In genomic region chr2:219494952-219495530, GRCh38 we compare ENCODE assay signal across 13 cellular contexts. TPM values are rescaled to one million over a fixed set of nuclear protein-coding genes. Genes with fewer than 3 reads are reported as not detected.
DNase-seq lines count a peak whose midpoint lies in the region; ATAC-seq and TF ChIP-seq lines count a peak whose summit lies in the region.
"Had no signal": no experiment of that assay in that cellular context is flagged by ENCODE, and none has a peak within 500 bp of the region (broad histone marks: within the 10 kb centered on the region; RNA-seq: fewer than 3 reads in every experiment).

No MANE protein-coding gene starts in this region.

- H3F3A ChIP-seq in Loucy (ENCODE audit: low read depth) = no peaks in the 10 kb centered on the region
- no peaks in the 10 kb centered on the region for H3F3A ChIP-seq in PC-3 (ENCODE audit: low read length, unreplicated experiment)

- H3K9ac ChIP-seq in Loucy (ENCODE audit: low read depth, low read length, poor library complexity, severe bottlenecking) (no peak overlapping the region), PC-3 (ENCODE audit: low read length) (no peak overlapping the region)

- H3K4me3 ChIP-seq in Loucy (ENCODE audit: low read length, poor library complexity, severe bottlenecking) = no peak overlapping the region
- no peak overlapping the region for H3K4me3 ChIP-seq in stomach
- H3K4me3 ChIP-seq in PC-3 (ENCODE audit: low read length) = no peak overlapping the region
- H3K4me3 ChIP-seq: GM12878, lung had no signal

- peak; percentile 14 for TF ChIP-seq CTCF in GM13977 (IDR thresholded peaks at IDR 0.05; ENCODE audit: extremely low read depth, insufficient read depth, missing control alignments)
- TF ChIP-seq CTCF in Loucy (conservative IDR thresholded peaks at IDR 0.05; ENCODE audit: low read length) = no peak
- peak; percentile 87 for TF ChIP-seq CTCF in glutamatergic neuron (IDR thresholded peaks at IDR 0.05; ENCODE audit: partially characterized antibody, unreplicated experiment)
- no peak for TF ChIP-seq CTCF in stomach (IDR thresholded peaks at IDR 0.05)
- TF ChIP-seq CTCF in PC-3 (conservative IDR thresholded peaks at IDR 0.05; ENCODE audit: low read depth, low read length) = no peak

- H2AFZ ChIP-seq in Loucy (ENCODE audit: low read length) = peak overlapping the region; percentile 44; the same call in 1 of the 2 replicates
- H2AFZ ChIP-seq in PC-3 (ENCODE audit: low read length) = no peak overlapping the region

- H3K4me2 ChIP-seq in Loucy (ENCODE audit: low read depth, low read length, poor library complexity, severe bottlenecking) (peak overlapping the region; percentile 42), PC-3 (ENCODE audit: low read length) (no peak overlapping the region)

- peak overlapping the region; percentile 21 for H3K4me3 Mint-ChIP-seq in glutamatergic neuron (ENCODE audit: unreplicated experiment)
- H3K4me3 Mint-ChIP-seq: central memory CD8-positive, alpha-beta T cell had no signal

- no peaks in the 10 kb centered on the region for H4K20me1 ChIP-seq in Loucy (ENCODE audit: insufficient read depth, low read length, poor library complexity, severe bottlenecking)
- no peaks in the 10 kb centered on the region for H4K20me1 ChIP-seq in PC-3 (ENCODE audit: low read length)

- BruUV-seq in PC-3 (replicated peaks; lab: Mats Ljungman, UMichigan) = no TSS peak

- DNase-seq in GM13977 (ENCODE audit: low spot score) (no peak), glutamatergic neuron (no peak), stomach (no peak), PC-3 (no peak), Ammon's horn (ENCODE audit: low spot score) (no peak), kidney glomerular epithelial cell (lab: John Stamatoyannopoulos, UW) (no peak)
- DNase-seq: DMS79 had no signal

- peaks cover 24% of the 10 kb centered on the region for H3K4me1 Mint-ChIP-seq in glutamatergic neuron (ENCODE audit: low read depth, unreplicated experiment)

- CTCF ChIA-PET in PC-3 (lab: Charles Lee) = interaction anchor here (0.8 to 2.4 kb wide), 4 partner anchors 11 to 35 kb away, joined by 3 to 47 read pairs (median 10); no protein-coding TSS in a partner anchor

- in situ Hi-C loops in GM13977 (cut with MboI; ENCODE audit: low pct_unique_long_range_greater_than_20kb, low sequenced_read_pairs, unreplicated experiment) = no loop called here

- no peak for TF ChIP-seq POLR2A in stomach (IDR thresholded peaks at IDR 0.05)

- H3K27me3 Mint-ChIP-seq in glutamatergic neuron (ENCODE audit: unreplicated experiment) = peaks cover 23% of the 10 kb centered on the region

- H3K4me1 ChIP-seq in Loucy (ENCODE audit: insufficient read depth, low read length, poor library complexity, severe bottlenecking) = peaks cover 23% of the 10 kb centered on the region
- H3K4me1 ChIP-seq in stomach = peaks cover 21 to 47% (median 40%) of the 10 kb centered on the region in 4 donors
- peaks cover 17% of the 10 kb centered on the region for H3K4me1 ChIP-seq in PC-3 (ENCODE audit: insufficient read depth, low read length)
- H3K4me1 ChIP-seq: foreskin keratinocyte had no signal

- H3K79me2 ChIP-seq in Loucy (ENCODE audit: insufficient read depth, low read length) (peaks cover 10% of the 10 kb centered on the region; the same call in 1 of the 2 replicates), PC-3 (ENCODE audit: low read length) (peaks cover 12% of the 10 kb centered on the region)

- no peaks in the 10 kb centered on the region for H3K36me3 Mint-ChIP-seq in glutamatergic neuron (ENCODE audit: unreplicated experiment)

- intact Hi-C loops in stomach (cut with DNase I; ENCODE audit: low total_unique reads) (loop anchor here (5.0 kb wide), 1 partner anchor 37 kb away; no protein-coding TSS in a partner anchor), PC-3 (cut with micrococcal nuclease) (loop anchor here (1.0 to 5.0 kb wide), 2 partner anchors 35 to 108 kb away; partner anchors contain the start of gene DNPEP)

- H3K9me2 ChIP-seq in Loucy (replicated peaks; ENCODE audit: low read depth, low read length) = no peaks in the 10 kb centered on the region
- no peaks in the 10 kb centered on the region for H3K9me2 ChIP-seq in PC-3 (replicated peaks; ENCODE audit: low read length)

- peak overlapping the region in 3 of 5 donors; percentile 98 to 99 (median 98) for H3K27ac ChIP-seq in stomach
- H3K27ac ChIP-seq in PC-3 (ENCODE audit: low read length) = no peak overlapping the region
- H3K27ac ChIP-seq: foreskin keratinocyte had no signal

- POLR2A ChIA-PET in PC-3 (lab: Charles Lee; ENCODE audit: unreplicated experiment) = interaction anchor here (0.6 to 0.7 kb wide), 2 partner anchors 35 to 501 kb away, joined by 3 to 4 read pairs; no protein-coding TSS in a partner anchor

- no peak for ATAC-seq in PC-3

- TF ChIP-seq EP300 in stomach (IDR thresholded peaks at IDR 0.05) = no peak

- WGBS in stomach, 5 donors = 18 to 24% (median 23%) methylated on average over 10 of the region's 10 CpGs

- H3K9me3 ChIP-seq in Loucy (ENCODE audit: insufficient read depth, low read depth, low read length) = no peaks in the 10 kb centered on the region
- no peaks in the 10 kb centered on the region for H3K9me3 ChIP-seq in stomach
- H3K9me3 ChIP-seq in PC-3 (ENCODE audit: low read length) = no peaks in the 10 kb centered on the region

- no peak overlapping the region for H3K27ac Mint-ChIP-seq in glutamatergic neuron (ENCODE audit: unreplicated experiment)

- peaks cover 11% of the 10 kb centered on the region for H3K9me3 Mint-ChIP-seq in glutamatergic neuron (ENCODE audit: unreplicated experiment)
- H3K9me3 Mint-ChIP-seq: central memory CD8-positive, alpha-beta T cell had no signal

- H3K36me3 ChIP-seq in Loucy (ENCODE audit: insufficient read depth, low read length) = no peaks in the 10 kb centered on the region
- H3K36me3 ChIP-seq in stomach = peaks cover 0 to 17% (median 5%) of the 10 kb centered on the region in 4 donors
- no peaks in the 10 kb centered on the region for H3K36me3 ChIP-seq in PC-3 (ENCODE audit: low read depth, low read length)

- H3K27me3 ChIP-seq in Loucy (ENCODE audit: insufficient read depth, low read length, poor library complexity, severe bottlenecking) = no peaks in the 10 kb centered on the region
- peaks cover 0 to 60% (median 28%) of the 10 kb centered on the region in 3 donors for H3K27me3 ChIP-seq in stomach
- no peaks in the 10 kb centered on the region for H3K27me3 ChIP-seq in PC-3 (ENCODE audit: low read length)

RNA-seq across cellular contexts. Expression of gene GMPPA, which starts 3.6 kb away (rescaled TPM):
- total RNA-seq in glutamatergic neuron (ENCODE audit: unreplicated experiment) (23.2 TPM), stomach (100 to 1,000 TPM in 1 of 5 donors, 10 to 100 TPM in 4; 16.5 to 185 (median 24.2) TPM), PC-3 (2014; rRNA removed) (78.1 and 85.7 TPM in 2 replicates)
- polyA plus RNA-seq in stomach = 10 to 100 TPM; 29.9 to 84.8 (median 58.2) TPM

RNA-seq across cellular contexts. Expression of gene ASIC4, which starts 19.2 kb away (rescaled TPM):
- total RNA-seq in glutamatergic neuron (ENCODE audit: unreplicated experiment) = 5.4 TPM
- 10 to 100 TPM in 1 of 5 donors, 1 to 10 TPM in 1, not detected in 3; 2.0 to 11.0 TPM for total RNA-seq in stomach
- not detected for polyA plus RNA-seq in stomach
- 0.11 TPM in 1 of 2 replicates, not detected in the other for total RNA-seq in PC-3 (2014; rRNA removed)
- total RNA-seq: epithelial cell of proximal tubule, foreskin keratinocyte, GM12878 had no signal
- polyA plus RNA-seq: foreskin keratinocyte had no signal

RNA-seq across cellular contexts. Expression of gene CHPF, which starts 48.6 kb away (rescaled TPM):
- total RNA-seq in glutamatergic neuron (ENCODE audit: unreplicated experiment) (31.1 TPM), stomach (100 to 1,000 TPM in 1 of 5 donors, 10 to 100 TPM in 4; 28.0 to 119 (median 83.4) TPM), PC-3 (2014; rRNA removed) (139 and 210 TPM in 2 replicates)
- polyA plus RNA-seq in stomach = 10 to 100 TPM; 10.8 to 32.9 (median 27.2) TPM

RNA-seq across cellular contexts. Expression of gene TMEM198, which starts 48.8 kb away (rescaled TPM):
- 40.9 TPM for total RNA-seq in glutamatergic neuron (ENCODE audit: unreplicated experiment)
- total RNA-seq in stomach = 1 to 10 TPM in 2 of 5 donors, under 1 TPM in 1, not detected in 2; 0.92 to 7.5 (median 2.7) TPM
- polyA plus RNA-seq in stomach = 1 to 10 TPM; 1.4 to 4.7 (median 2.1) TPM
- 1.1 and 5.2 TPM in 2 replicates for total RNA-seq in PC-3 (2014; rRNA removed)

Comparison
In these comparisons a context has a peak if more than half of its experiments do, and no peak if none do; other contexts are left out.
1. CTCF ChIP-seq: peak in GM13977 (single experiment) and glutamatergic neuron (single experiment); none in Loucy (single experiment), stomach (0 of 7) and PC-3 (single experiment).